ENCODE assay signal across 10 cellular contexts in genomic region chr3:187681756-187682155, GRCh38. TPM values are rescaled to one million over a fixed set of nuclear protein-coding genes. Genes with fewer than 3 reads are reported as not detected.
"Had no signal": no experiment of that assay in that cellular context is flagged by ENCODE, and none has a peak within 500 bp of the region (broad histone marks: within the 10 kb centered on the region; RNA-seq: fewer than 3 reads in every experiment).

No MANE protein-coding gene starts in this region.

RNA-seq across cellular contexts. Expression of gene SST, which starts 11.6 kb away (rescaled TPM):
- total RNA-seq: OCI-LY7, PC-3, PC-9, Right ventricle myocardium inferior, Right ventricle myocardium superior, RPMI7951, SJCRH30, SJSA1, SK-MEL-5 had no signal

RNA-seq across cellular contexts. Expression of gene RTP2, which starts 20.6 kb away (rescaled TPM):
- total RNA-seq: OCI-LY7, PC-3, PC-9, Peyer's patch, Right ventricle myocardium inferior, Right ventricle myocardium superior, RPMI7951, SJCRH30, SJSA1, SK-MEL-5 had no signal
